ENCODE assay signal across 1 cellular context in the genomic region with DNA sequence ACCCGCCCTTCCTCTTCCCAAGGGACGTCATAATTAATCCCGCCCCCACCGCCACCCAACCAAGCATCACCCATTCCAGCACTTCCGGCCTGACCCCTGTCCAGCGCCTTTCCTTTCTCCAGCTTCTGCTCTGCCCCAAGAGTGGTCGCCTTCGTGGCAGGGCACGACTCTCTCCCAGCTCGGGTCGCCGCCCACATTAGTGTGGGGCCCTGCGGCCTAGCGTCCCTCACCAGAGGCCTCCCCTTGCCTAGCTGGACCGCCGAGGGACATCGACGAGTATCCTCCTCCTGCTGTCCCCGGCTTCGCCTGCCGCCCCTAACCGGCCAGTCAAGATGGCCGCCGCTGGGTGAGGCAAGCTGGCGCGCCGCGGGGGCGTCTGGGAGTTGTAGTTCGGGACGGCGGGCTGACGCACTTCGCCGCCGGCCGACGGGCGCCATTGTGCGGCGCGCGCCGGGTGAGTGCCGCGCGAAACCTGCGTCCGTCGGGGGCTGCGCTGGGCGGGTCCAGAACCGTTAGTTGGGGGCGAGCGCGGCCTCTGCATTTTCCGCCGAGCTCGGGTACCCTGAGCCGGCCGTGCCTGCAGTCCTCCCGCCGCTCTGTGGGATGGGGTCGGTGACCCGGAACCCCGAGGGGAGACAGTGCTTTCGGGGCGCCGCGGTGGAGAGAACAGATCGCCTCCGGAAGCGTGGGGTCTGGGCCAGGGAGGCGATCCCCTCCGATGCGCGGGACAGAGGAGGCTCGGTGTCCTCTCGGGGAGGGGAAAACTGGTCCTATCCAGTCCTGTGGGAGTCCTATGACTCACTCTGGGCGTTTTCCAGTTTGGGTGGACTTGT.
TF ChIP-seq lines count a peak whose summit lies in the region.

Gene ZNF274 (plus strand): TSS at position 73 of the 833 bp plus-strand sequence. CDS start 905 bp downstream, outside the sequence.

TF ChIP-seq in HEK293, 187 proteins besides CTCF, POLR2A, EP300 and RAD21 (continued from another document and continues in another):
- TF ChIP-seq, protein P1, sequence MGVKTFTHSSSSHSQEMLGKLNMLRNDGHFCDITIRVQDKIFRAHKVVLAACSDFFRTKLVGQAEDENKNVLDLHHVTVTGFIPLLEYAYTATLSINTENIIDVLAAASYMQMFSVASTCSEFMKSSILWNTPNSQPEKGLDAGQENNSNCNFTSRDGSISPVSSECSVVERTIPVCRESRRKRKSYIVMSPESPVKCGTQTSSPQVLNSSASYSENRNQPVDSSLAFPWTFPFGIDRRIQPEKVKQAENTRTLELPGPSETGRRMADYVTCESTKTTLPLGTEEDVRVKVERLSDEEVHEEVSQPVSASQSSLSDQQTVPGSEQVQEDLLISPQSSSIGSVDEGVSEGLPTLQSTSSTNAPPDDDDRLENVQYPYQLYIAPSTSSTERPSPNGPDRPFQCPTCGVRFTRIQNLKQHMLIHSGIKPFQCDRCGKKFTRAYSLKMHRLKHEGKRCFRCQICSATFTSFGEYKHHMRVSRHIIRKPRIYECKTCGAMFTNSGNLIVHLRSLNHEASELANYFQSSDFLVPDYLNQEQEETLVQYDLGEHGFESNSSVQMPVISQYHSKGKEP (tag by site-specific recombination; IDR thresholded peaks at IDR 0.05), result 0 out of 2 replicates have a peak, but pooled peaks have one; percentile 21
- TF ChIP-seq ZNF239 (tag by site-specific recombination; IDR thresholded peaks at IDR 0.05) (no peak), BCL11B (tag by site-specific recombination; IDR thresholded peaks at IDR 0.05; ENCODE audit: low read depth) (peak; percentile 99), ZFP69B (tag by site-specific recombination; IDR thresholded peaks at IDR 0.05) (peak; percentile 19; the same call in 1 of the 2 replicates), ZNF629 (tag by site-specific recombination; IDR thresholded peaks at IDR 0.05) (peak; percentile 94), ZBTB8A (tag by site-specific recombination; IDR thresholded peaks at IDR 0.05) (peak; percentile 38), ZBTB7A (tag by site-specific recombination; IDR thresholded peaks at IDR 0.05; ENCODE audit: low read depth) (peak; percentile 60; the same call in 1 of the 2 replicates), BCL11A (tag by site-specific recombination; IDR thresholded peaks at IDR 0.05; ENCODE audit: low read depth) (peak; percentile 95), ZSCAN5A (tag by site-specific recombination; IDR thresholded peaks at IDR 0.05) (peak; percentile 75), EGR2 (tag by site-specific recombination; IDR thresholded peaks at IDR 0.05; ENCODE audit: low read depth) (peak; percentile 28; the same call in 1 of the 2 replicates), ZNF623 (tag by site-specific recombination; IDR thresholded peaks at IDR 0.05) (no peak), ZNF660 (tag by site-specific recombination; IDR thresholded peaks at IDR 0.05) (peak; percentile 79; the same call in 1 of the 2 replicates), ZNF341 (tag by site-specific recombination; IDR thresholded peaks at IDR 0.05; ENCODE audit: low read depth) (peak; percentile 96), REST (tag by site-specific recombination; IDR thresholded peaks at IDR 0.05) (peak; percentile 96), ZNF596 (tag by site-specific recombination; IDR thresholded peaks at IDR 0.05) (no peak), OVOL3 (tag by site-specific recombination; IDR thresholded peaks at IDR 0.05) (no peak), FEZF1 (tag by site-specific recombination; IDR thresholded peaks at IDR 0.05) (no peak), ZNF248 (tag by site-specific recombination; IDR thresholded peaks at IDR 0.05) (no peak), ZEB2 (tag by site-specific recombination; IDR thresholded peaks at IDR 0.05) (peak; percentile 61), ZNF654 (tag by site-specific recombination; IDR thresholded peaks at IDR 0.05; ENCODE audit: low read depth) (no peak), ZBTB26 (tag by site-specific recombination; optimal IDR thresholded peaks at IDR 0.05) (peak; percentile 96), ZNF24 (tag by site-specific recombination; IDR thresholded peaks at IDR 0.05) (peak; percentile 16), ZNF692 (tag by site-specific recombination; IDR thresholded peaks at IDR 0.05) (peak; percentile 89), WT1 (tag by site-specific recombination; IDR thresholded peaks at IDR 0.05) (peak; percentile 43), ZNF48 (tag by site-specific recombination; IDR thresholded peaks at IDR 0.05) (no peak), ZNF610 (tag by site-specific recombination; IDR thresholded peaks at IDR 0.05; ENCODE audit: borderline replicate concordance) (peak; percentile 74), ZNF501 (tag by site-specific recombination; IDR thresholded peaks at IDR 0.05) (peak; percentile 82), ZNF664 (tag by site-specific recombination; IDR thresholded peaks at IDR 0.05) (no peak)
- TF ChIP-seq, protein P2, sequence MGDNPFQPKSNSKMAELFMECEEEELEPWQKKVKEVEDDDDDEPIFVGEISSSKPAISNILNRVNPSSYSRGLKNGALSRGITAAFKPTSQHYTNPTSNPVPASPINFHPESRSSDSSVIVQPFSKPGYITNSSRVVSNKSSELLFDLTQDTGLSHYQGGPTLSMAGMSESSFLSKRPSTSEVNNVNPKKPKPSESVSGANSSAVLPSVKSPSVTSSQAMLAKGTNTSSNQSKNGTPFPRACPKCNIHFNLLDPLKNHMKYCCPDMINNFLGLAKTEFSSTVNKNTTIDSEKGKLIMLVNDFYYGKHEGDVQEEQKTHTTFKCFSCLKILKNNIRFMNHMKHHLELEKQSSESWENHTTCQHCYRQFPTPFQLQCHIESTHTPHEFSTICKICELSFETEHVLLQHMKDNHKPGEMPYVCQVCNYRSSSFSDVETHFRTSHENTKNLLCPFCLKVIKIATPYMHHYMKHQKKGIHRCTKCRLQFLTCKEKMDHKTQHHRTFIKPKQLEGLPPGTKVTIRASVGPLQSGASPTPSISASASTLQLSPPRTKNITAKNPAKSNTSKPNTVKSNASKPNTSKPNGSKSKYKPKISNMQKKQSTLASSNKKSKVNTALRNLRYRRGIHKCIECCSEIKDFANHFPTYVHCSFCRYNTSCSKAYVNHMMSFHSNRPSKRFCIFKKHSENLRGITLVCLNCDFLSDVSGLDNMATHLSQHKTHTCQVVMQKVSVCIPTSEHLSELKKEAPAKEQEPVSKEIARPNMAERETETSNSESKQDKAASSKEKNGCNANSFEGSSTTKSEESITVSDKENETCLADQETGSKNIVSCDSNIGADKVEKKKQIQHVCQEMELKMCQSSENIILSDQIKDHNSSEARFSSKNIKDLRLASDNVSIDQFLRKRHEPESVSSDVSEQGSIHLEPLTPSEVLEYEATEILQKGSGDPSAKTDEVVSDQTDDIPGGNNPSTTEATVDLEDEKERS (tag by site-specific recombination; IDR thresholded peaks at IDR 0.05), result peak; percentile 63; the same call in 1 of the 2 replicates
- TF ChIP-seq, protein P3, sequence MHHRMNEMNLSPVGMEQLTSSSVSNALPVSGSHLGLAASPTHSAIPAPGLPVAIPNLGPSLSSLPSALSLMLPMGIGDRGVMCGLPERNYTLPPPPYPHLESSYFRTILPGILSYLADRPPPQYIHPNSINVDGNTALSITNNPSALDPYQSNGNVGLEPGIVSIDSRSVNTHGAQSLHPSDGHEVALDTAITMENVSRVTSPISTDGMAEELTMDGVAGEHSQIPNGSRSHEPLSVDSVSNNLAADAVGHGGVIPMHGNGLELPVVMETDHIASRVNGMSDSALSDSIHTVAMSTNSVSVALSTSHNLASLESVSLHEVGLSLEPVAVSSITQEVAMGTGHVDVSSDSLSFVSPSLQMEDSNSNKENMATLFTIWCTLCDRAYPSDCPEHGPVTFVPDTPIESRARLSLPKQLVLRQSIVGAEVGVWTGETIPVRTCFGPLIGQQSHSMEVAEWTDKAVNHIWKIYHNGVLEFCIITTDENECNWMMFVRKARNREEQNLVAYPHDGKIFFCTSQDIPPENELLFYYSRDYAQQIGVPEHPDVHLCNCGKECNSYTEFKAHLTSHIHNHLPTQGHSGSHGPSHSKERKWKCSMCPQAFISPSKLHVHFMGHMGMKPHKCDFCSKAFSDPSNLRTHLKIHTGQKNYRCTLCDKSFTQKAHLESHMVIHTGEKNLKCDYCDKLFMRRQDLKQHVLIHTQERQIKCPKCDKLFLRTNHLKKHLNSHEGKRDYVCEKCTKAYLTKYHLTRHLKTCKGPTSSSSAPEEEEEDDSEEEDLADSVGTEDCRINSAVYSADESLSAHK (tag by site-specific recombination; IDR thresholded peaks at IDR 0.05), result peak; percentile 39; the same call in 1 of the 2 replicates
- TF ChIP-seq, protein P4, sequence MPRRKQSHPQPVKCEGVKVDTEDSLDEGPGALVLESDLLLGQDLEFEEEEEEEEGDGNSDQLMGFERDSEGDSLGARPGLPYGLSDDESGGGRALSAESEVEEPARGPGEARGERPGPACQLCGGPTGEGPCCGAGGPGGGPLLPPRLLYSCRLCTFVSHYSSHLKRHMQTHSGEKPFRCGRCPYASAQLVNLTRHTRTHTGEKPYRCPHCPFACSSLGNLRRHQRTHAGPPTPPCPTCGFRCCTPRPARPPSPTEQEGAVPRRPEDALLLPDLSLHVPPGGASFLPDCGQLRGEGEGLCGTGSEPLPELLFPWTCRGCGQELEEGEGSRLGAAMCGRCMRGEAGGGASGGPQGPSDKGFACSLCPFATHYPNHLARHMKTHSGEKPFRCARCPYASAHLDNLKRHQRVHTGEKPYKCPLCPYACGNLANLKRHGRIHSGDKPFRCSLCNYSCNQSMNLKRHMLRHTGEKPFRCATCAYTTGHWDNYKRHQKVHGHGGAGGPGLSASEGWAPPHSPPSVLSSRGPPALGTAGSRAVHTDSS (tag by site-specific recombination; IDR thresholded peaks at IDR 0.05), result no peak
- TF ChIP-seq, protein P5, sequence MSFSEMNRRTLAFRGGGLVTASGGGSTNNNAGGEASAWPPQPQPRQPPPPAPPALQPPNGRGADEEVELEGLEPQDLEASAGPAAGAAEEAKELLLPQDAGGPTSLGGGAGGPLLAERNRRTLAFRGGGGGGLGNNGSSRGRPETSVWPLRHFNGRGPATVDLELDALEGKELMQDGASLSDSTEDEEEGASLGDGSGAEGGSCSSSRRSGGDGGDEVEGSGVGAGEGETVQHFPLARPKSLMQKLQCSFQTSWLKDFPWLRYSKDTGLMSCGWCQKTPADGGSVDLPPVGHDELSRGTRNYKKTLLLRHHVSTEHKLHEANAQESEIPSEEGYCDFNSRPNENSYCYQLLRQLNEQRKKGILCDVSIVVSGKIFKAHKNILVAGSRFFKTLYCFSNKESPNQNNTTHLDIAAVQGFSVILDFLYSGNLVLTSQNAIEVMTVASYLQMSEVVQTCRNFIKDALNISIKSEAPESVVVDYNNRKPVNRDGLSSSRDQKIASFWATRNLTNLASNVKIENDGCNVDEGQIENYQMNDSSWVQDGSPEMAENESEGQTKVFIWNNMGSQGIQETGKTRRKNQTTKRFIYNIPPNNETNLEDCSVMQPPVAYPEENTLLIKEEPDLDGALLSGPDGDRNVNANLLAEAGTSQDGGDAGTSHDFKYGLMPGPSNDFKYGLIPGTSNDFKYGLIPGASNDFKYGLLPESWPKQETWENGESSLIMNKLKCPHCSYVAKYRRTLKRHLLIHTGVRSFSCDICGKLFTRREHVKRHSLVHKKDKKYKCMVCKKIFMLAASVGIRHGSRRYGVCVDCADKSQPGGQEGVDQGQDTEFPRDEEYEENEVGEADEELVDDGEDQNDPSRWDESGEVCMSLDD (tag by site-specific recombination; IDR thresholded peaks at IDR 0.05), result peak; percentile 89
